ENCODE assay signal across 1 cellular context in the genomic region with DNA sequence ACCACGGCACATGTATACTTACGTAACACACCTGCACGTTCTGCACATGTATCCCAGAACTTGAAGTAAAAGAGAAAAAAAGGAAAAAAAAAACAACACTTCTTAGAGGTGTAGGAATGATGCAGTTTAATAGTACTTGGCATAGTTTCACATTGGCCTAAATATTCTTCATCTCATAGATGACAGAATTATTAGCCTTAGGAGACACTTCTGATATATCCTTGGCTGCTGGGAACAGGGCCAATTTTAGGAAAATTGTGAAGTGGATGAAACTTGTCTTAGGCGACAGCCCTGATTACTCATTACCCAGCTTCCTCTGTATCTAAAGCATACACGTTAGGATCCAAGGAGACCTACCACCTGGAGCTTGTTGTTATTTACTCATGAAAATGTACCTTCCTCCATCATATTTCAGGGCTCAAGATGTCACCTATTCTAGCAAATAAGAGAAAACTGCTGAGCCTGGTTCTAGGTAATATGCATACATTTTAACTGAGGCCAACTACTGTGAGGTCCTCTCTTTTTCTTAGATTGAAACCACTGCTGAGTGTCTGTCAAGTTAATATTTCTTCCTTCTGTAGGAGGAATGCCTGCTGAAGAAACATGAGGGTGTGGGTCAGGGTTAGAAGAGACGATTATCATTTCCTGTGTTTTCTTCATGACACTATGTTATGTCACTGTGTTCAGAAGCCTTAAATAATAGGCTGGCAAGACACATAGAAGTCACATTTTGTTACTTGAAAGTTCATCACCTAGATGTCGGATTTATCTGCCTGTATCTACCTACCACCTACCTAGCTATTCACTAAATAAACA.
TF ChIP-seq lines count a peak whose summit lies in the region.

No MANE protein-coding gene starts in this region.

TF ChIP-seq in HEK293, 187 proteins besides CTCF, POLR2A, EP300 and RAD21 (continued from another document and continues in another):
- TF ChIP-seq, protein P1, sequence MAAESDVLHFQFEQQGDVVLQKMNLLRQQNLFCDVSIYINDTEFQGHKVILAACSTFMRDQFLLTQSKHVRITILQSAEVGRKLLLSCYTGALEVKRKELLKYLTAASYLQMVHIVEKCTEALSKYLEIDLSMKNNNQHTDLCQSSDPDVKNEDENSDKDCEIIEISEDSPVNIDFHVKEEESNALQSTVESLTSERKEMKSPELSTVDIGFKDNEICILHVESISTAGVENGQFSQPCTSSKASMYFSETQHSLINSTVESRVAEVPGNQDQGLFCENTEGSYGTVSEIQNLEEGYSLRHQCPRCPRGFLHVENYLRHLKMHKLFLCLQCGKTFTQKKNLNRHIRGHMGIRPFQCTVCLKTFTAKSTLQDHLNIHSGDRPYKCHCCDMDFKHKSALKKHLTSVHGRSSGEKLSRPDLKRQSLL (tag by site-specific recombination; IDR thresholded peaks at IDR 0.05): no peak
- TF ChIP-seq ZSCAN5A (tag by site-specific recombination; IDR thresholded peaks at IDR 0.05): no peak
- TF ChIP-seq ZNF138 (tag by site-specific recombination; IDR thresholded peaks at IDR 0.05; ENCODE audit: borderline replicate concordance): no peak
- TF ChIP-seq ZIC2 (tag by site-specific recombination; IDR thresholded peaks at IDR 0.05): no peak
- TF ChIP-seq PRDM1 (tag by site-specific recombination; IDR thresholded peaks at IDR 0.05): no peak
- TF ChIP-seq ZNF645 (tag by site-specific recombination; IDR thresholded peaks at IDR 0.05): no peak
- TF ChIP-seq ZBTB1 (tag by site-specific recombination; IDR thresholded peaks at IDR 0.05): no peak
- TF ChIP-seq ZEB2 (tag by site-specific recombination; IDR thresholded peaks at IDR 0.05): peak; percentile 74
- TF ChIP-seq, protein P2, sequence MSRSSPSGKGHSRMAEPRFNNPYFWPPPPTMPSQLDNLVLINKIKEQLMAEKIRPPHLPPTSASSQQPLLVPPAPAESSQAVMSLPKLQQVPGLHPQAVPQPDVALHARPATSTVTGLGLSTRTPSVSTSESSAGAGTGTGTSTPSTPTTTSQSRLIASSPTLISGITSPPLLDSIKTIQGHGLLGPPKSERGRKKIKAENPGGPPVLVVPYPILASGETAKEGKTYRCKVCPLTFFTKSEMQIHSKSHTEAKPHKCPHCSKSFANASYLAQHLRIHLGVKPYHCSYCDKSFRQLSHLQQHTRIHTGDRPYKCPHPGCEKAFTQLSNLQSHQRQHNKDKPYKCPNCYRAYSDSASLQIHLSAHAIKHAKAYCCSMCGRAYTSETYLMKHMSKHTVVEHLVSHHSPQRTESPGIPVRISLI (tag by site-specific recombination; IDR thresholded peaks at IDR 0.05): peak; percentile 86
- no peak for TF ChIP-seq ZNF555 (tag by site-specific recombination; conservative IDR thresholded peaks at IDR 0.05)
- TF ChIP-seq ZNF239 (tag by site-specific recombination; IDR thresholded peaks at IDR 0.05): no peak
- peak; percentile 13; the same call in 1 of the 2 replicates for TF ChIP-seq ZNF394 (tag by site-specific recombination; IDR thresholded peaks at IDR 0.05; ENCODE audit: borderline replicate concordance)
- no peak for TF ChIP-seq YY2 (tag by site-specific recombination; IDR thresholded peaks at IDR 0.05)
- no peak for TF ChIP-seq ZBTB21 (tag by site-specific recombination; IDR thresholded peaks at IDR 0.05)
- TF ChIP-seq GLIS1 (tag by site-specific recombination; IDR thresholded peaks at IDR 0.05): peak; percentile 55
- TF ChIP-seq ZNF221 (tag by site-specific recombination; IDR thresholded peaks at IDR 0.05; ENCODE audit: borderline replicate concordance): no peak
- TF ChIP-seq ZSCAN18 (tag by site-specific recombination; IDR thresholded peaks at IDR 0.05): no peak
- TF ChIP-seq MZF1 (tag by site-specific recombination; IDR thresholded peaks at IDR 0.05; ENCODE audit: borderline replicate concordance): no peak
- TF ChIP-seq ZNF561 (tag by site-specific recombination; IDR thresholded peaks at IDR 0.05; ENCODE audit: borderline replicate concordance): no peak
- TF ChIP-seq ZNF654 (tag by site-specific recombination; IDR thresholded peaks at IDR 0.05; ENCODE audit: low read depth): no peak
- TF ChIP-seq ZNF19 (tag by site-specific recombination; IDR thresholded peaks at IDR 0.05; ENCODE audit: low read depth): no peak
- peak; percentile 58 for TF ChIP-seq ZNF366 (tag by site-specific recombination; conservative IDR thresholded peaks at IDR 0.05)
- no peak for TF ChIP-seq ZNF510 (tag by site-specific recombination; IDR thresholded peaks at IDR 0.05; ENCODE audit: insufficient replicate concordance)
- TF ChIP-seq ZSCAN4 (tag by site-specific recombination; IDR thresholded peaks at IDR 0.05): no peak
- TF ChIP-seq, protein P3, sequence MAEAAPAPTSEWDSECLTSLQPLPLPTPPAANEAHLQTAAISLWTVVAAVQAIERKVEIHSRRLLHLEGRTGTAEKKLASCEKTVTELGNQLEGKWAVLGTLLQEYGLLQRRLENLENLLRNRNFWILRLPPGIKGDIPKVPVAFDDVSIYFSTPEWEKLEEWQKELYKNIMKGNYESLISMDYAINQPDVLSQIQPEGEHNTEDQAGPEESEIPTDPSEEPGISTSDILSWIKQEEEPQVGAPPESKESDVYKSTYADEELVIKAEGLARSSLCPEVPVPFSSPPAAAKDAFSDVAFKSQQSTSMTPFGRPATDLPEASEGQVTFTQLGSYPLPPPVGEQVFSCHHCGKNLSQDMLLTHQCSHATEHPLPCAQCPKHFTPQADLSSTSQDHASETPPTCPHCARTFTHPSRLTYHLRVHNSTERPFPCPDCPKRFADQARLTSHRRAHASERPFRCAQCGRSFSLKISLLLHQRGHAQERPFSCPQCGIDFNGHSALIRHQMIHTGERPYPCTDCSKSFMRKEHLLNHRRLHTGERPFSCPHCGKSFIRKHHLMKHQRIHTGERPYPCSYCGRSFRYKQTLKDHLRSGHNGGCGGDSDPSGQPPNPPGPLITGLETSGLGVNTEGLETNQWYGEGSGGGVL (tag by site-specific recombination; IDR thresholded peaks at IDR 0.05): no peak
- TF ChIP-seq ZNF146 (tag by site-specific recombination; IDR thresholded peaks at IDR 0.05): no peak
- TF ChIP-seq MYNN (tag by site-specific recombination; IDR thresholded peaks at IDR 0.05; ENCODE audit: borderline replicate concordance): no peak
- peak; percentile 21; the same call in 1 of the 2 replicates for TF ChIP-seq PRDM10 (tag by site-specific recombination; IDR thresholded peaks at IDR 0.05)
- no peak for TF ChIP-seq ZBTB8A (tag by site-specific recombination; IDR thresholded peaks at IDR 0.05)
- TF ChIP-seq ZNF677 (tag by site-specific recombination; IDR thresholded peaks at IDR 0.05): no peak
- TF ChIP-seq ZNF513 (tag by site-specific recombination; IDR thresholded peaks at IDR 0.05): no peak
- TF ChIP-seq ZXDB (tag by site-specific recombination; IDR thresholded peaks at IDR 0.05): no peak
- TF ChIP-seq, protein P4, sequence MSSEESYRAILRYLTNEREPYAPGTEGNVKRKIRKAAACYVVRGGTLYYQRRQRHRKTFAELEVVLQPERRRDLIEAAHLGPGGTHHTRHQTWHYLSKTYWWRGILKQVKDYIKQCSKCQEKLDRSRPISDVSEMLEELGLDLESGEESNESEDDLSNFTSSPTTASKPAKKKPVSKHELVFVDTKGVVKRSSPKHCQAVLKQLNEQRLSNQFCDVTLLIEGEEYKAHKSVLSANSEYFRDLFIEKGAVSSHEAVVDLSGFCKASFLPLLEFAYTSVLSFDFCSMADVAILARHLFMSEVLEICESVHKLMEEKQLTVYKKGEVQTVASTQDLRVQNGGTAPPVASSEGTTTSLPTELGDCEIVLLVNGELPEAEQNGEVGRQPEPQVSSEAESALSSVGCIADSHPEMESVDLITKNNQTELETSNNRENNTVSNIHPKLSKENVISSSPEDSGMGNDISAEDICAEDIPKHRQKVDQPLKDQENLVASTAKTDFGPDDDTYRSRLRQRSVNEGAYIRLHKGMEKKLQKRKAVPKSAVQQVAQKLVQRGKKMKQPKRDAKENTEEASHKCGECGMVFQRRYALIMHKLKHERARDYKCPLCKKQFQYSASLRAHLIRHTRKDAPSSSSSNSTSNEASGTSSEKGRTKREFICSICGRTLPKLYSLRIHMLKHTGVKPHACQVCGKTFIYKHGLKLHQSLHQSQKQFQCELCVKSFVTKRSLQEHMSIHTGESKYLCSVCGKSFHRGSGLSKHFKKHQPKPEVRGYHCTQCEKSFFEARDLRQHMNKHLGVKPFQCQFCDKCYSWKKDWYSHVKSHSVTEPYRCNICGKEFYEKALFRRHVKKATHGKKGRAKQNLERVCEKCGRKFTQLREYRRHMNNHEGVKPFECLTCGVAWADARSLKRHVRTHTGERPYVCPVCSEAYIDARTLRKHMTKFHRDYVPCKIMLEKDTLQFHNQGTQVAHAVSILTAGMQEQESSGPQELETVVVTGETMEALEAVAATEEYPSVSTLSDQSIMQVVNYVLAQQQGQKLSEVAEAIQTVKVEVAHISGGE (tag by site-specific recombination; conservative IDR thresholded peaks at IDR 0.05; ENCODE audit: low read depth): no peak
- TF ChIP-seq, protein P5, sequence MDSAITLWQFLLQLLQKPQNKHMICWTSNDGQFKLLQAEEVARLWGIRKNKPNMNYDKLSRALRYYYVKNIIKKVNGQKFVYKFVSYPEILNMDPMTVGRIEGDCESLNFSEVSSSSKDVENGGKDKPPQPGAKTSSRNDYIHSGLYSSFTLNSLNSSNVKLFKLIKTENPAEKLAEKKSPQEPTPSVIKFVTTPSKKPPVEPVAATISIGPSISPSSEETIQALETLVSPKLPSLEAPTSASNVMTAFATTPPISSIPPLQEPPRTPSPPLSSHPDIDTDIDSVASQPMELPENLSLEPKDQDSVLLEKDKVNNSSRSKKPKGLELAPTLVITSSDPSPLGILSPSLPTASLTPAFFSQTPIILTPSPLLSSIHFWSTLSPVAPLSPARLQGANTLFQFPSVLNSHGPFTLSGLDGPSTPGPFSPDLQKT (IDR thresholded peaks at IDR 0.05; ENCODE audit: borderline replicate concordance, low read depth, low read length): no peak
